ENCODE assay signal across 1 cellular context in genomic region chr5:122774861-122775712, GRCh38.
TF ChIP-seq lines count a peak whose summit lies in the region.

A gene with protein sequence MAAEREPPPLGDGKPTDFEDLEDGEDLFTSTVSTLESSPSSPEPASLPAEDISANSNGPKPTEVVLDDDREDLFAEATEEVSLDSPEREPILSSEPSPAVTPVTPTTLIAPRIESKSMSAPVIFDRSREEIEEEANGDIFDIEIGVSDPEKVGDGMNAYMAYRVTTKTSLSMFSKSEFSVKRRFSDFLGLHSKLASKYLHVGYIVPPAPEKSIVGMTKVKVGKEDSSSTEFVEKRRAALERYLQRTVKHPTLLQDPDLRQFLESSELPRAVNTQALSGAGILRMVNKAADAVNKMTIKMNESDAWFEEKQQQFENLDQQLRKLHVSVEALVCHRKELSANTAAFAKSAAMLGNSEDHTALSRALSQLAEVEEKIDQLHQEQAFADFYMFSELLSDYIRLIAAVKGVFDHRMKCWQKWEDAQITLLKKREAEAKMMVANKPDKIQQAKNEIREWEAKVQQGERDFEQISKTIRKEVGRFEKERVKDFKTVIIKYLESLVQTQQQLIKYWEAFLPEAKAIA (plus strand): TSS chr5:122775080. CDS start chr5:122775104, 24 bp downstream.

TF ChIP-seq in GM23338, 12 proteins besides CTCF, POLR2A, EP300 and RAD21 (continued from another document):
- TF ChIP-seq CREB1 (CRISPR knock-in tag; IDR thresholded peaks at IDR 0.05; ENCODE audit: low read depth) (peak; percentile 72; the same call in 1 of the 2 replicates), STAT1 (IDR thresholded peaks at IDR 0.05; ENCODE audit: unreplicated experiment) (no peak), ZNF114 (CRISPR knock-in tag; IDR thresholded peaks at IDR 0.05) (no peak)
- TF ChIP-seq, protein P1, sequence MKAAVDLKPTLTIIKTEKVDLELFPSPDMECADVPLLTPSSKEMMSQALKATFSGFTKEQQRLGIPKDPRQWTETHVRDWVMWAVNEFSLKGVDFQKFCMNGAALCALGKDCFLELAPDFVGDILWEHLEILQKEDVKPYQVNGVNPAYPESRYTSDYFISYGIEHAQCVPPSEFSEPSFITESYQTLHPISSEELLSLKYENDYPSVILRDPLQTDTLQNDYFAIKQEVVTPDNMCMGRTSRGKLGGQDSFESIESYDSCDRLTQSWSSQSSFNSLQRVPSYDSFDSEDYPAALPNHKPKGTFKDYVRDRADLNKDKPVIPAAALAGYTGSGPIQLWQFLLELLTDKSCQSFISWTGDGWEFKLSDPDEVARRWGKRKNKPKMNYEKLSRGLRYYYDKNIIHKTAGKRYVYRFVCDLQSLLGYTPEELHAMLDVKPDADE (IDR thresholded peaks at IDR 0.05) = no peak
- TF ChIP-seq, protein P2, sequence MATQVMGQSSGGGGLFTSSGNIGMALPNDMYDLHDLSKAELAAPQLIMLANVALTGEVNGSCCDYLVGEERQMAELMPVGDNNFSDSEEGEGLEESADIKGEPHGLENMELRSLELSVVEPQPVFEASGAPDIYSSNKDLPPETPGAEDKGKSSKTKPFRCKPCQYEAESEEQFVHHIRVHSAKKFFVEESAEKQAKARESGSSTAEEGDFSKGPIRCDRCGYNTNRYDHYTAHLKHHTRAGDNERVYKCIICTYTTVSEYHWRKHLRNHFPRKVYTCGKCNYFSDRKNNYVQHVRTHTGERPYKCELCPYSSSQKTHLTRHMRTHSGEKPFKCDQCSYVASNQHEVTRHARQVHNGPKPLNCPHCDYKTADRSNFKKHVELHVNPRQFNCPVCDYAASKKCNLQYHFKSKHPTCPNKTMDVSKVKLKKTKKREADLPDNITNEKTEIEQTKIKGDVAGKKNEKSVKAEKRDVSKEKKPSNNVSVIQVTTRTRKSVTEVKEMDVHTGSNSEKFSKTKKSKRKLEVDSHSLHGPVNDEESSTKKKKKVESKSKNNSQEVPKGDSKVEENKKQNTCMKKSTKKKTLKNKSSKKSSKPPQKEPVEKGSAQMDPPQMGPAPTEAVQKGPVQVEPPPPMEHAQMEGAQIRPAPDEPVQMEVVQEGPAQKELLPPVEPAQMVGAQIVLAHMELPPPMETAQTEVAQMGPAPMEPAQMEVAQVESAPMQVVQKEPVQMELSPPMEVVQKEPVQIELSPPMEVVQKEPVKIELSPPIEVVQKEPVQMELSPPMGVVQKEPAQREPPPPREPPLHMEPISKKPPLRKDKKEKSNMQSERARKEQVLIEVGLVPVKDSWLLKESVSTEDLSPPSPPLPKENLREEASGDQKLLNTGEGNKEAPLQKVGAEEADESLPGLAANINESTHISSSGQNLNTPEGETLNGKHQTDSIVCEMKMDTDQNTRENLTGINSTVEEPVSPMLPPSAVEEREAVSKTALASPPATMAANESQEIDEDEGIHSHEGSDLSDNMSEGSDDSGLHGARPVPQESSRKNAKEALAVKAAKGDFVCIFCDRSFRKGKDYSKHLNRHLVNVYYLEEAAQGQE (IDR thresholded peaks at IDR 0.05; ENCODE audit: unreplicated experiment) = no peak
